In the genomic region with DNA sequence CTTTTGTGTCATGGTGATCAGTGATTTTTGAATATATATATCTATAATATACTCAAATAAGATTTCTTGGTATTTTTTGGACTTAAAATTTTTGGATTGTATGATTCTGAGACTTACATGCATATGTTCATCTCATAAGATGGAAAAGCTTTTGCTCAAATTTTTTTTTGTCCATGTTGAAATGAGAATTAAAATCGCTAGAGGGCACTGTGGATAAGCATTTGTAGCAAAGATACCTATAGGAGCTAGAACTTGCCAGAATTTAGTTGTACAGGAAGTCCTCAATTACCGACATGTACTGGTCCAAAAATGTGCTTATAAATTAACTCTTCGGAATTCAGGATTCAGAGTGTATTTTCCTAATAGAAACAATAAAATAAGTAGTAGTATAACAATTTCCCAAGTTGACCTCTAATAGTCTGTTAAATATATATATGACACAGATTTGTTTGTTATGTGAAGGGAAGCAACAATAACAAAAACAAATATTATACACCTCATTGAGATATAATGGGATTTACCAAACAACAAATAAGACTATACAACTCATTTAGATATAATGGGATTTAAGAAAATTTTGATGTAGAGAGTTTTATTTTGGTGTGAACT, we compare ENCODE assay signal across 8 cellular contexts.
DNase-seq lines count a peak whose midpoint lies in the region; ATAC-seq, FAIRE-seq and TF ChIP-seq lines count a peak whose summit lies in the region.

No MANE protein-coding gene starts in this region.

- POLR2A ChIA-PET in IMR-90 (lab: Charles Lee; ENCODE audit: unreplicated experiment), result no interaction called here
- POLR2A ChIA-PET in H1 (lab: Charles Lee; ENCODE audit: partially characterized antibody), result no interaction called here

- H2BK12ac ChIP-seq in H1 (ENCODE audit: low read depth, low read length), result no peak overlapping the region

- no peak overlapping the region for H2BK15ac ChIP-seq in IMR-90 (ENCODE audit: low read depth, low read length)
- H2BK15ac ChIP-seq in H1 (ENCODE audit: low read length), result no peak overlapping the region

- CTCF ChIA-PET in IMR-90 (lab: Yijun Ruan, JAX), result interaction anchor here (1.0 to 1.7 kb wide), 6 partner anchors 9 to 933 kb away, joined by 3 to 5 read pairs (median 4); no protein-coding TSS in a partner anchor
- CTCF ChIA-PET in H1 (lab: Charles Lee; ENCODE audit: partially characterized antibody), result interaction anchor here (0.6 to 4.6 kb wide), 14 partner anchors 8 to 915 kb away, joined by 3 to 34 read pairs (median 4); no protein-coding TSS in a partner anchor

- dilution Hi-C loops in IMR-90 (cut with HindIII; ENCODE audit: low sequenced_read_pairs, unreplicated experiment), result no loop called here

- no peak for FAIRE-seq in H1 (lab: Jason Lieb, UNC)

- no peaks in the 10 kb centered on the region for H4K20me1 ChIP-seq in IMR-90 (ENCODE audit: insufficient read depth, low read length)
- no peaks in the 10 kb centered on the region for H4K20me1 ChIP-seq in OCI-LY3 (ENCODE audit: insufficient read depth, low read length)
- H4K20me1 ChIP-seq in H1 (replicated peaks in 1 of 2; ENCODE audit: control insufficient read depth in 1 of 2, insufficient read depth in 2 of 2, low read length in 2 of 2), result no peaks in the 10 kb centered on the region

- H3K4ac ChIP-seq in IMR-90 (ENCODE audit: low read depth, low read length), result no peak overlapping the region
- H3K4ac ChIP-seq in H1 (replicated peaks; ENCODE audit: insufficient read length, low read depth, low read length), result no peak overlapping the region

- H3K56ac ChIP-seq in IMR-90 (ENCODE audit: extremely low read depth, insufficient read depth, low read length) (no peak overlapping the region), H1 (replicated peaks; ENCODE audit: insufficient read length, low read depth, low read length) (no peak overlapping the region)

- H3K23ac ChIP-seq in IMR-90 (ENCODE audit: low read depth, low read length) (no peak overlapping the region), H1 (ENCODE audit: insufficient read length) (no peak overlapping the region)

- no peak overlapping the region for H2AK5ac ChIP-seq in IMR-90 (ENCODE audit: low read depth, low read length)
- no peak overlapping the region for H2AK5ac ChIP-seq in H1 (ENCODE audit: low read depth, low read length)

- H3K9ac ChIP-seq in IMR-90 (ENCODE audit: low read depth, low read length) (no peak overlapping the region), OCI-LY3 (ENCODE audit: low read length) (no peak overlapping the region), H1 (replicated peaks in 1 of 4; ENCODE audit: extremely low read depth in 1 of 4, low read depth in 3 of 4, low read length in 3 of 4) (no peak overlapping the region)

- H3K79me2 ChIP-seq in OCI-LY3 (ENCODE audit: low read length), result no peaks in the 10 kb centered on the region
- H3K79me2 ChIP-seq in H1 (ENCODE audit: control insufficient read depth in 1 of 2, insufficient read depth in 2 of 2, low read length in 2 of 2), result no peaks in the 10 kb centered on the region

- H3K14ac ChIP-seq in IMR-90 (replicated peaks; ENCODE audit: low read depth, low read length) (no peak overlapping the region), H1 (ENCODE audit: insufficient read length) (no peak overlapping the region)

- H2AK9ac ChIP-seq in IMR-90 (replicated peaks; ENCODE audit: low read depth, low read length, poor library complexity), result no peak overlapping the region

- H2BK120ac ChIP-seq in IMR-90 (ENCODE audit: low read depth, low read length), result no peak overlapping the region
- no peak overlapping the region for H2BK120ac ChIP-seq in H1 (replicated peaks; ENCODE audit: low read depth, low read length)

- no peaks in the 10 kb centered on the region for H3K36me3 ChIP-seq in IMR-90 (ENCODE audit: control insufficient read depth, insufficient read depth, low read length)
- H3K36me3 ChIP-seq in OCI-LY3 (replicated peaks; ENCODE audit: low read depth, low read length), result no peaks in the 10 kb centered on the region
- no peaks in the 10 kb centered on the region for H3K36me3 ChIP-seq in H1 (ENCODE audit: control insufficient read depth in 2 of 4, insufficient read depth in 4 of 4, low read length in 3 of 4)

- H2AFZ ChIP-seq in IMR-90 (replicated peaks; ENCODE audit: low read length, poor library complexity), result no peak overlapping the region
- H2AFZ ChIP-seq in OCI-LY3 (ENCODE audit: low read depth, low read length), result no peak overlapping the region
- H2AFZ ChIP-seq in H1 (ENCODE audit: low read length), result no peak overlapping the region

- H2BK5ac ChIP-seq in IMR-90 (ENCODE audit: low read depth, low read length, poor library complexity, severe bottlenecking), result no peak overlapping the region
- no peak overlapping the region for H2BK5ac ChIP-seq in H1 (ENCODE audit: low read depth, low read length)

- H3K4me2 ChIP-seq in IMR-90 (ENCODE audit: low read depth, low read length), result no peak overlapping the region
- H3K4me2 ChIP-seq in OCI-LY3 (ENCODE audit: low read length), result peak overlapping the region; percentile 46
- H3K4me2 ChIP-seq in H1 (ENCODE audit: insufficient read depth in 1 of 2, low read depth in 2 of 2, low read length in 2 of 2), result no peak overlapping the region

- H4K91ac ChIP-seq in IMR-90 (ENCODE audit: insufficient read depth, low read depth, low read length), result no peak overlapping the region
- H4K91ac ChIP-seq in H1 (replicated peaks; ENCODE audit: insufficient read length, low read length), result no peak overlapping the region

- TF ChIP-seq EP300 in H1 (IDR thresholded peaks at IDR 0.05; ENCODE audit: borderline replicate concordance in 1 of 2, low read depth in 2 of 2, low read length in 2 of 2), result no peak

- H2BK20ac ChIP-seq in IMR-90 (ENCODE audit: low read depth, low read length) (no peak overlapping the region), H1 (ENCODE audit: low read length) (no peak overlapping the region)

- H3K9me1 ChIP-seq in IMR-90 (ENCODE audit: insufficient read depth, low read length), result no peaks in the 10 kb centered on the region

- no CpG with 5 or more reads among the region's 3 CpGs for WGBS in IMR-90 (ENCODE audit: extremely low coverage in 2 of 2, insufficient read length in 1 of 2), 2 experiments
- 25% methylated on average over 3 of the region's 3 CpGs; no CpG with 5 or more reads in 1 of the 2 experiments for WGBS in H1 (ENCODE audit: extremely low coverage in 1 of 2, insufficient coverage in 1 of 2, insufficient read length in 1 of 2, insufficient replicate concordance in 2 of 2, low coverage in 1 of 2, low lambda C conversion rate in 2 of 2, missing lambda C conversion rate in 1 of 2), 2 experiments

- H4K5ac ChIP-seq in IMR-90 (ENCODE audit: low read depth, low read length) (no peak overlapping the region), H1 (ENCODE audit: insufficient read length, low read depth, low read length) (no peak overlapping the region)

- no peak overlapping the region for H3K4me3 ChIP-seq in IMR-90 (ENCODE audit: insufficient read depth, low read depth, low read length)
- H3K4me3 ChIP-seq in OCI-LY3 (ENCODE audit: low read length), result no peak overlapping the region
- no peak overlapping the region for H3K4me3 ChIP-seq in H1 (ENCODE audit: extremely low read depth in 1 of 4, insufficient read depth in 2 of 4, low read depth in 3 of 4, low read length in 4 of 4)

- TF ChIP-seq CTCF in IMR-90 (conservative IDR thresholded peaks at IDR 0.05; ENCODE audit: low read depth, low read length) (peak; percentile 66), OCI-LY3 (IDR thresholded peaks at IDR 0.05; ENCODE audit: low read depth, low read length) (peak; percentile 72), H1 (IDR thresholded peaks at IDR 0.05; ENCODE audit: control extremely low read depth in 1 of 3, insufficient read depth in 1 of 3, low read depth in 1 of 3, low read length in 3 of 3) (peak in 2 of 3 experiments; percentile 33 to 47; a peak in 2 of 4 replicates)

- no peaks in the 10 kb centered on the region for H3K27me3 ChIP-seq in IMR-90 (ENCODE audit: control insufficient read depth, insufficient read depth, low read length)
- no peaks in the 10 kb centered on the region for H3K27me3 ChIP-seq in OCI-LY3 (ENCODE audit: low read depth, low read length)
- no peaks in the 10 kb centered on the region for H3K27me3 ChIP-seq in H1 (replicated peaks in 1 of 4; ENCODE audit: control insufficient read depth in 3 of 4, extremely low read depth in 1 of 4, insufficient read depth in 3 of 4, low read length in 3 of 4)

- TF ChIP-seq POLR2A in IMR-90 (IDR thresholded peaks at IDR 0.05; ENCODE audit: low read depth, low read length) (no peak), H1 (IDR thresholded peaks at IDR 0.05; ENCODE audit: control extremely low read depth in 1 of 2, low read depth in 2 of 2, low read length in 2 of 2) (no peak)

- H3K18ac ChIP-seq in IMR-90 (ENCODE audit: low read depth, low read length) (no peak overlapping the region), H1 (ENCODE audit: extremely low read depth, low read length) (no peak overlapping the region)

- no TSS peak for BruUV-seq in IMR-90 (replicated peaks; lab: Mats Ljungman, UMichigan)

- no peak overlapping the region for H4K8ac ChIP-seq in IMR-90 (ENCODE audit: low read depth in 2 of 2, low read length in 2 of 2)
- H4K8ac ChIP-seq in H1 (ENCODE audit: extremely low read depth, insufficient read depth, low read length), result no peak overlapping the region

- intact Hi-C loops in IMR-90 (cut with micrococcal nuclease), result loop anchor here (1.0 to 10.0 kb wide), 2 partner anchors 916 to 1109 kb away; no protein-coding TSS in a partner anchor

- in situ Hi-C loops in IMR-90 (cut with MboI; ENCODE audit: low sequenced_read_pairs), result no loop called here

- no peaks in the 10 kb centered on the region for H3K23me2 ChIP-seq in H1 (ENCODE audit: low read depth, low read length)

- no peaks in the 10 kb centered on the region for H3K4me1 ChIP-seq in IMR-90 (ENCODE audit: control insufficient read depth, insufficient read depth, low read length)
- no peaks in the 10 kb centered on the region for H3K4me1 ChIP-seq in OCI-LY3 (ENCODE audit: low read length)
- H3K4me1 ChIP-seq in H1 (replicated peaks in 1 of 4; ENCODE audit: control insufficient read depth in 3 of 4, insufficient read depth in 4 of 4, low read length in 3 of 4), result no peaks in the 10 kb centered on the region; a peak in 1 of 7 replicates

- DNase-seq in NCI-H510A treated with DMSO at 0.1 percent for 48 hours (lab: John Stamatoyannopoulos, UW) (peak; percentile 73), NCI-H510A (lab: John Stamatoyannopoulos, UW) (no peak), IMR-90 (peak; percentile 66), H1 (ENCODE audit: low read depth in 1 of 2, low spot score in 2 of 2) (no peak), myocyte (ENCODE audit: low read depth) (peak; percentile 62), ureter (ENCODE audit: low spot score) (no peak)

- H3K9me3 ChIP-seq in IMR-90 (ENCODE audit: control insufficient read depth, insufficient read depth, low read length), result no peaks in the 10 kb centered on the region
- H3K9me3 ChIP-seq in OCI-LY3 (ENCODE audit: insufficient read depth, low read length), result no peaks in the 10 kb centered on the region
- H3K9me3 ChIP-seq in H1 (ENCODE audit: insufficient read depth in 2 of 2, low read depth in 1 of 2, low read length in 1 of 2), result no peaks in the 10 kb centered on the region

- no peaks in the 10 kb centered on the region for H3K79me1 ChIP-seq in IMR-90 (ENCODE audit: low read depth in 1 of 2, low read length in 2 of 2)
- no peaks in the 10 kb centered on the region for H3K79me1 ChIP-seq in H1 (ENCODE audit: low read depth, low read length)

- peak; percentile 76 for TF ChIP-seq RAD21 in IMR-90 (IDR thresholded peaks at IDR 0.05; ENCODE audit: low read length)
- peak; percentile 79 to 83 for TF ChIP-seq RAD21 in H1 (IDR thresholded peaks at IDR 0.05 in 1 of 2, conservative IDR thresholded peaks at IDR 0.05 in 1 of 2; ENCODE audit: low read depth in 2 of 2, low read length in 2 of 2)

- ATAC-seq in GM21723 (IDR thresholded peaks at IDR 0.05; ENCODE audit: unreplicated experiment), result peak; percentile 80
- peak; percentile 66 for ATAC-seq in IMR-90 (ENCODE audit: low read depth)

- H3K27ac ChIP-seq in IMR-90 (ENCODE audit: insufficient read depth, low read length) (no peak overlapping the region), OCI-LY3 (ENCODE audit: low read length) (no peak overlapping the region), H1 (ENCODE audit: low read depth, low read length) (no peak overlapping the region)

Comparison
In these comparisons a context has a peak if more than half of its experiments do, and no peak if none do; other contexts are left out.
1. DNase-seq: peak in NCI-H510A treated with DMSO at 0.1 percent for 48 hours (single experiment), IMR-90 (single experiment) and myocyte (single experiment); none in NCI-H510A (single experiment), H1 (0 of 2) and ureter (single experiment).
2. Peak in every context shown above with its lines, with median percentiles within 50 percentile points of each other: CTCF ChIP-seq.